8 cellular contexts compared by ENCODE assay signal in genomic region chr15:62569460-62570404, GRCh38.
DNase-seq lines count a peak whose midpoint lies in the region; ATAC-seq lines count a peak whose summit lies in the region.

No MANE protein-coding gene starts in this region.

- ATAC-seq in HG02798 (IDR thresholded peaks at IDR 0.05; ENCODE audit: poor library complexity, unreplicated experiment) (no peak), HG03354 (IDR thresholded peaks at IDR 0.05; ENCODE audit: poor library complexity, severe bottlenecking, unreplicated experiment) (no peak)

- in situ Hi-C loops in GM23248 (cut with MboI): no loop called here

- no peak overlapping the region for H3K9ac ChIP-seq in GM23248

- no peaks in the 10 kb centered on the region for H3K27me3 ChIP-seq in GM23248 (replicated peaks; ENCODE audit: insufficient read depth)
- H3K27me3 ChIP-seq in effector memory CD4-positive, alpha-beta T cell (replicated peaks; ENCODE audit: control insufficient read depth, insufficient read depth, low read length, poor library complexity, severe bottlenecking): no peaks in the 10 kb centered on the region

- DNase-seq in GM23248 (peak; percentile 64), NCI-H345 treated with DMSO at 0.1 percent for 48 hours (lab: John Stamatoyannopoulos, UW; ENCODE audit: unreplicated experiment) (peak; percentile 84), epidermal melanocyte (ENCODE audit: insufficient read length, low spot score) (peak; percentile 31), renal cortical epithelial cell (ENCODE audit: low read depth) (peak; percentile 96), NAMALWA (ENCODE audit: low spot score) (no peak)
- no peak for DNase-seq in effector memory CD4-positive, alpha-beta T cell

- no peaks in the 10 kb centered on the region for H3K9me2 ChIP-seq in GM23248 (ENCODE audit: insufficient read depth)

- H3K4me2 ChIP-seq in GM23248 (ENCODE audit: unreplicated experiment): no peak overlapping the region

- no peaks in the 10 kb centered on the region for H3K9me3 ChIP-seq in GM23248 (ENCODE audit: low read depth)
- H3K9me3 ChIP-seq in effector memory CD4-positive, alpha-beta T cell (ENCODE audit: control insufficient read depth, low read length): no peaks in the 10 kb centered on the region

- 61 to 66% methylated on average over 14 of the region's 14 CpGs for WGBS in GM23248 (ENCODE audit: low coverage in 1 of 2, low lambda C conversion rate in 2 of 2, missing lambda C conversion rate in 2 of 2), 2 experiments

- H2AFZ ChIP-seq in GM23248: no peak overlapping the region

- 0 out of 2 replicates have a peak overlapping the region, but pooled peaks have one; percentile 8 for H3K27ac ChIP-seq in GM23248
- no peak overlapping the region for H3K27ac ChIP-seq in effector memory CD4-positive, alpha-beta T cell (ENCODE audit: insufficient read depth, low read length, poor library complexity, severe bottlenecking)

- H3K36me3 ChIP-seq in GM23248 (ENCODE audit: low read depth): no peaks in the 10 kb centered on the region
- no peaks in the 10 kb centered on the region for H3K36me3 ChIP-seq in effector memory CD4-positive, alpha-beta T cell (ENCODE audit: control insufficient read depth, insufficient read depth, low read length)

- H3K4me1 ChIP-seq in GM23248 (ENCODE audit: insufficient read depth): peaks cover 30% of the 10 kb centered on the region
- H3K4me1 ChIP-seq in effector memory CD4-positive, alpha-beta T cell (ENCODE audit: control insufficient read depth, insufficient read depth, low read length, poor library complexity, severe bottlenecking): no peaks in the 10 kb centered on the region

- no peak overlapping the region for H3K4me3 ChIP-seq in GM23248
- H3K4me3 ChIP-seq in effector memory CD4-positive, alpha-beta T cell (ENCODE audit: insufficient read depth, low read depth, low read length, poor library complexity, severe bottlenecking): no peak overlapping the region

- peaks cover 17% of the 10 kb centered on the region; the same call in 1 of the 2 replicates for H3K79me2 ChIP-seq in GM23248 (ENCODE audit: insufficient read depth)

- no peaks in the 10 kb centered on the region for H4K20me1 ChIP-seq in GM23248 (ENCODE audit: insufficient read depth)

- H3F3A ChIP-seq in GM23248 (ENCODE audit: insufficient read depth): peaks cover 16% of the 10 kb centered on the region

Comparison
In these comparisons a context has a peak if more than half of its experiments do, and no peak if none do; other contexts are left out.
1. DNase-seq: peak in GM23248 (single experiment), NCI-H345 treated with DMSO at 0.1 percent for 48 hours (single experiment), epidermal melanocyte (single experiment) and renal cortical epithelial cell (single experiment); none in effector memory CD4-positive, alpha-beta T cell (0 of 3) and NAMALWA (single experiment).